ENCODE assay signal across 38 cellular contexts in the genomic region with DNA sequence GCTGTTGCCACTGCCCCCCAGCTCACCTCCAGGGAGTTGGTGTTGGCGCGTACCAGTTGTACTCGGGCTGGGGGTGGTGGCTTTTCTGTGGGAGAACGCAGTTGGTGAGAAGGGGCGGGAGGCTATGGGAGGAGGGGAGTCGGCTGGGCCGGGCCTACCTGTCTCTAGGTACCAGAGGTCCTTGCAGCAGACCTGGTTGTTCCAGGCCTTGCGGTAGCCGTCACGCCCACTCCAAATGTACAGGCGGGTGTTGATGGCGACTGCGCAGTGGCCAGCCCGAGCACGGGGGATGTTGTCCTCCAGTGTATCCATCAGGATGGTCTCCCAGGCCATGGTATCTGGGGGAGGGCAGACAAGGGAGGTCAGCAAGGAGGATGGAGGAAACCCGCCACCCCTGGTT.
"Had no signal": no experiment of that assay in that cellular context is flagged by ENCODE, and none has a peak within 500 bp of the region (broad histone marks: within the 10 kb centered on the region; RNA-seq: fewer than 3 reads in every experiment).

No MANE protein-coding gene starts in this region.

- H3K36me3 Mint-ChIP-seq: activated naive CD4-positive, alpha-beta T cell treated with anti-CD3 and anti-CD28 coated beads, Interleukin-2, amount 50 U/mL, for 24 hours; activated naive CD4-positive, alpha-beta T cell treated with anti-CD3 and anti-CD28 coated beads, Interleukin-2, amount 50 U/mL, for 72 hours; activated naive CD8-positive, alpha-beta T cell; activated naive CD8-positive, alpha-beta T cell treated with anti-CD3 and anti-CD28 coated beads, Interleukin-2, amount 10 ng/mL, durations not matched to agents 7 days and 5 days had no signal

- H3K4me3 ChIP-seq: adrenal gland, ascending aorta, body of pancreas, breast epithelium, cardiac muscle cell had no signal

- H3K27ac Mint-ChIP-seq: activated naive CD4-positive, alpha-beta T cell treated with anti-CD3 and anti-CD28 coated beads for 36 hours; activated naive CD4-positive, alpha-beta T cell treated with anti-CD3 and anti-CD28 coated beads, Interleukin-2, amount 10 ng/mL, durations not matched to agents 7 days and 5 days; activated naive CD4-positive, alpha-beta T cell treated with anti-CD3 and anti-CD28 coated beads, Interleukin-2, amount 50 U/mL, for 24 hours; activated naive CD4-positive, alpha-beta T cell treated with anti-CD3 and anti-CD28 coated beads, Interleukin-2, amount 50 U/mL, for 72 hours; activated naive CD8-positive, alpha-beta T cell; activated naive CD8-positive, alpha-beta T cell treated with anti-CD3 and anti-CD28 coated beads for 36 hours; activated naive CD8-positive, alpha-beta T cell treated with anti-CD3 and anti-CD28 coated beads, Interleukin-2, amount 10 ng/mL, durations not matched to agents 7 days and 5 days; activated naive CD8-positive, alpha-beta T cell treated with anti-CD3 and anti-CD28 coated beads, Interleukin-2, amount 50 U/mL, for 24 hours; activated T-cell treated with anti-CD3 and anti-CD28 coated beads, Interleukin-2, amount 50 U/mL, for 24 hours; activated T-cell treated with anti-CD3 and anti-CD28 coated beads, Interleukin-2, amount 50 U/mL, for 72 hours; activated T-helper 1 cell treated with anti-CD3 and anti-CD28 coated beads, Interleukin-12 subunit alpha, Interleukin-12 subunit beta, Interleukin-2, Interleukin-4 antibody, amounts not matched to agents 30 ng/mL and 10 ng/mL and 1 ng/mL, durations not matched to agents 14 hours and 24 hours and 36 hours; activated T-helper 17 cell treated with anti-CD3 and anti-CD28 coated beads, Interleukin-2, amount 50 U/mL, for 72 hours; activated T-helper 2 cell treated with anti-CD3 and anti-CD28 coated beads, Interferon-gamma antibody, Interleukin-2, Interleukin-4, amounts not matched to agents 10 μg/mL and 5 μg/mL and 100 μg/mL, durations not matched to agents 14 hours and 24 hours and 36 hours; brain had no signal

- H3K27ac ChIP-seq: adrenal gland, ascending aorta, body of pancreas, brain microvascular endothelial cell, breast epithelium, cardiac muscle cell had no signal

- DNase-seq: activated effector memory CD4-positive, alpha-beta T cell treated with anti-CD3 and anti-CD28 coated beads, Interleukin-2, amount 50 U/mL, for 16 hours; activated effector memory CD4-positive, alpha-beta T cell treated with Interleukin-2 at 50 U/mL for 16 hours; activated gamma-delta T cell; activated gamma-delta T cell treated with Interleukin-2 at 50 U/mL for 16 hours; activated naive CD4-positive, alpha-beta T cell; activated naive CD4-positive, alpha-beta T cell treated with anti-CD3 and anti-CD28 coated beads for 36 hours; activated naive CD4-positive, alpha-beta T cell treated with anti-CD3 and anti-CD28 coated beads, Interleukin-2, amount 10 ng/mL, durations not matched to agents 7 days and 5 days; activated naive CD4-positive, alpha-beta T cell treated with anti-CD3 and anti-CD28 coated beads, Interleukin-2, amount 50 U/mL, for 16 hours; activated naive CD4-positive, alpha-beta T cell treated with Interleukin-2 at 50 U/mL for 16 hours; activated naive CD8-positive, alpha-beta T cell treated with anti-CD3 and anti-CD28 coated beads for 36 hours; activated naive CD8-positive, alpha-beta T cell treated with anti-CD3 and anti-CD28 coated beads, Interleukin-2, amount 10 ng/mL, durations not matched to agents 7 days and 5 days; activated naive CD8-positive, alpha-beta T cell treated with anti-CD3 and anti-CD28 coated beads, Interleukin-2, amount 50 U/mL, for 24 hours; activated T-cell treated with anti-CD3 and anti-CD28 coated beads, Interleukin-2, amount 50 U/mL, for 1 hour; activated T-cell treated with anti-CD3 and anti-CD28 coated beads, Interleukin-2, amount 50 U/mL, for 24 hours; activated T-cell treated with anti-CD3 and anti-CD28 coated beads, Interleukin-2, amount 50 U/mL, for 4 hours; activated T-cell treated with anti-CD3 and anti-CD28 coated beads, Interleukin-2, amount 50 U/mL, for 48 hours; activated T-cell treated with anti-CD3 and anti-CD28 coated beads, Interleukin-2, amount 50 U/mL, for 72 hours; adrenal gland; amniotic stem cell; amygdala; anterior cingulate cortex; body of pancreas; brain microvascular endothelial cell; caudate nucleus; central memory CD4-positive, alpha-beta T cell; cerebellar nuclear complex had no signal

- H3K9me3 Mint-ChIP-seq: activated naive CD4-positive, alpha-beta T cell treated with anti-CD3 and anti-CD28 coated beads for 36 hours; activated naive CD4-positive, alpha-beta T cell treated with anti-CD3 and anti-CD28 coated beads, Interleukin-2, amount 10 ng/mL, durations not matched to agents 7 days and 5 days; activated naive CD4-positive, alpha-beta T cell treated with anti-CD3 and anti-CD28 coated beads, Interleukin-2, amount 50 U/mL, for 24 hours; activated naive CD4-positive, alpha-beta T cell treated with anti-CD3 and anti-CD28 coated beads, Interleukin-2, amount 50 U/mL, for 72 hours; activated naive CD8-positive, alpha-beta T cell treated with anti-CD3 and anti-CD28 coated beads for 36 hours; activated naive CD8-positive, alpha-beta T cell treated with anti-CD3 and anti-CD28 coated beads, Interleukin-2, amount 10 ng/mL, durations not matched to agents 7 days and 5 days; activated naive CD8-positive, alpha-beta T cell treated with anti-CD3 and anti-CD28 coated beads, Interleukin-2, amount 50 U/mL, for 24 hours; activated T-cell treated with anti-CD3 and anti-CD28 coated beads, Interleukin-2, amount 50 U/mL, for 24 hours; activated T-cell treated with anti-CD3 and anti-CD28 coated beads, Interleukin-2, amount 50 U/mL, for 4 hours; activated T-cell treated with anti-CD3 and anti-CD28 coated beads, Interleukin-2, amount 50 U/mL, for 72 hours; activated T-helper 1 cell treated with anti-CD3 and anti-CD28 coated beads, Interleukin-12 subunit alpha, Interleukin-12 subunit beta, Interleukin-2, Interleukin-4 antibody, amounts not matched to agents 30 ng/mL and 10 ng/mL and 1 ng/mL, durations not matched to agents 14 hours and 24 hours and 36 hours; activated T-helper 17 cell treated with anti-CD3 and anti-CD28 coated beads, Interleukin-2, amount 50 U/mL, for 72 hours; activated T-helper 2 cell treated with anti-CD3 and anti-CD28 coated beads, Interferon-gamma antibody, Interleukin-2, Interleukin-4, amounts not matched to agents 10 μg/mL and 5 μg/mL and 100 μg/mL, durations not matched to agents 14 hours and 24 hours and 36 hours; central memory CD8-positive, alpha-beta T cell had no signal

- FAIRE-seq: bronchial epithelial cell had no signal

- H3K36me3 ChIP-seq: breast epithelium, cardiac muscle cell had no signal

- H3K9me3 ChIP-seq: adrenal gland, ascending aorta, body of pancreas, breast epithelium had no signal

- H3K4me1 Mint-ChIP-seq: activated naive CD8-positive, alpha-beta T cell treated with anti-CD3 and anti-CD28 coated beads, Interleukin-2, amount 10 ng/mL, durations not matched to agents 7 days and 5 days; activated T-helper 17 cell treated with anti-CD3 and anti-CD28 coated beads, Interleukin-2, amount 50 U/mL, for 72 hours; brain; central memory CD8-positive, alpha-beta T cell had no signal

- H3K27me3 Mint-ChIP-seq: activated naive CD4-positive, alpha-beta T cell treated with anti-CD3 and anti-CD28 coated beads, Interleukin-2, amount 10 ng/mL, durations not matched to agents 7 days and 5 days; activated naive CD4-positive, alpha-beta T cell treated with anti-CD3 and anti-CD28 coated beads, Interleukin-2, amount 50 U/mL, for 24 hours; activated naive CD8-positive, alpha-beta T cell; activated naive CD8-positive, alpha-beta T cell treated with anti-CD3 and anti-CD28 coated beads for 36 hours; activated naive CD8-positive, alpha-beta T cell treated with anti-CD3 and anti-CD28 coated beads, Interleukin-2, amount 10 ng/mL, durations not matched to agents 7 days and 5 days; activated naive CD8-positive, alpha-beta T cell treated with anti-CD3 and anti-CD28 coated beads, Interleukin-2, amount 50 U/mL, for 24 hours; activated T-cell treated with anti-CD3 and anti-CD28 coated beads, Interleukin-2, amount 50 U/mL, for 24 hours; activated T-helper 17 cell treated with anti-CD3 and anti-CD28 coated beads, Interleukin-2, amount 50 U/mL, for 72 hours; brain; central memory CD8-positive, alpha-beta T cell had no signal

- H3K4me1 ChIP-seq: adrenal gland, ascending aorta, breast epithelium had no signal

- ATAC-seq: activated naive CD4-positive, alpha-beta T cell treated with anti-CD3 and anti-CD28 coated beads, Interleukin-2, amount 50 U/mL, for 72 hours; activated naive CD8-positive, alpha-beta T cell treated with anti-CD3 and anti-CD28 coated beads, Interleukin-2, amount 50 U/mL, for 24 hours; activated T-cell treated with anti-CD3 and anti-CD28 coated beads, Interleukin-2, amount 50 U/mL, for 4 hours; activated T-cell treated with anti-CD3 and anti-CD28 coated beads, Interleukin-2, amount 50 U/mL, for 72 hours; activated T-helper 17 cell treated with anti-CD3 and anti-CD28 coated beads, Interleukin-2, amount 50 U/mL, for 72 hours; body of pancreas had no signal

- H3K4me3 Mint-ChIP-seq: activated naive CD4-positive, alpha-beta T cell treated with anti-CD3 and anti-CD28 coated beads for 36 hours; activated naive CD4-positive, alpha-beta T cell treated with anti-CD3 and anti-CD28 coated beads, Interleukin-2, amount 10 ng/mL, durations not matched to agents 7 days and 5 days; activated naive CD4-positive, alpha-beta T cell treated with anti-CD3 and anti-CD28 coated beads, Interleukin-2, amount 50 U/mL, for 24 hours; activated naive CD8-positive, alpha-beta T cell; activated naive CD8-positive, alpha-beta T cell treated with anti-CD3 and anti-CD28 coated beads for 36 hours; activated naive CD8-positive, alpha-beta T cell treated with anti-CD3 and anti-CD28 coated beads, Interleukin-2, amount 10 ng/mL, durations not matched to agents 7 days and 5 days; activated naive CD8-positive, alpha-beta T cell treated with anti-CD3 and anti-CD28 coated beads, Interleukin-2, amount 50 U/mL, for 24 hours; activated T-cell treated with anti-CD3 and anti-CD28 coated beads, Interleukin-2, amount 50 U/mL, for 24 hours; activated T-cell treated with anti-CD3 and anti-CD28 coated beads, Interleukin-2, amount 50 U/mL, for 4 hours; activated T-cell treated with anti-CD3 and anti-CD28 coated beads, Interleukin-2, amount 50 U/mL, for 72 hours; activated T-helper 1 cell treated with anti-CD3 and anti-CD28 coated beads, Interleukin-12 subunit alpha, Interleukin-12 subunit beta, Interleukin-2, Interleukin-4 antibody, amounts not matched to agents 30 ng/mL and 10 ng/mL and 1 ng/mL, durations not matched to agents 14 hours and 24 hours and 36 hours; activated T-helper 17 cell treated with anti-CD3 and anti-CD28 coated beads, Interleukin-2, amount 50 U/mL, for 72 hours; brain; central memory CD8-positive, alpha-beta T cell had no signal

- H3K27me3 ChIP-seq: adrenal gland, ascending aorta, body of pancreas, brain microvascular endothelial cell, cardiac muscle cell had no signal
